ENCODE assay signal across 10 cellular contexts in the genomic region with DNA sequence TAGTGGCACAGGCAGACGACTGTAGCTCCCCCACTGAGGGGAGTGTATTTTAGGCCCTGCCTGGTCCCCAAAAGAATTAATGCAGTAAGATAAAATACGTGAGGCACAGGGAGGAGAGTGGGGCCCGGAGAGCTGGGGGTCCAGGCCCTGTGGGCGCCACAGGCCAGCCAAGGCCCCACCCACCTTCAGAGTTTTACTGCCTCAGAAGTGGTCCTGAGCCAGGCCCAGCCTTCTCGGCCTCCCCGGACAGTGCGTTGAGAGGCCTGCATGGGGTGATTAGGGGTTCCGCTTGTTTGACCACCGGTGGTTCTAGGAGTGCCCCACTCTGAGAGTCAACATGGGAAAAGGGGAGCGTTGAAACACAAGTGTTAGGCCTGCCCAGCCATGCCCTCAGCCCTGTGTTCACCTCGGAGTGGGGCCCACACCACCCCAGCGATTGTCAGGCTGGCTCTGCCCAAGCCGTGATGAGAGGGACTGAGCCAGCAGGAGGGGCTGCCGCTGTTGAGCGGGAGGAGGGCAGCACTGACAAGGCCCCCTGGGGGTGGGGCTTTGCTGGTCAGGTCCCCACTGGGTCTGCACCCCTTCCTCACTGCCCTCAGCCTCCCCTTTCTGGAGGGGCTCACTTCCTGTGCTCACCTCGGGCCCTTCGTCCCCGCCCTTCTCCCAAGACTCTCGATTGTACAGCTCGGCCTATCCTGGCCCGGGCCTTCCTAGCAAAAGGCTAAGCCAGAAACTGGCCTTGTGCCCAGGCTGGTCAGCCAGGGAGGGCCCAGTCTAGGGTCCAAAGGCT. TPM values are rescaled to one million over a fixed set of nuclear protein-coding genes. Genes with fewer than 3 reads are reported as not detected.
DNase-seq lines count a peak whose midpoint lies in the region; ATAC-seq and TF ChIP-seq lines count a peak whose summit lies in the region.
"Had no signal": no experiment of that assay in that cellular context is flagged by ENCODE, and none has a peak within 500 bp of the region (broad histone marks: within the 10 kb centered on the region; RNA-seq: fewer than 3 reads in every experiment).

No MANE protein-coding gene starts in this region.

- H3K36me3 Mint-ChIP-seq in HFFc6 (ENCODE audit: low read depth), result no peaks in the 10 kb centered on the region

- H3K4me3 Mint-ChIP-seq in HFFc6, result no peak overlapping the region
- H3K4me3 Mint-ChIP-seq: activated T-helper 1 cell treated with anti-CD3 and anti-CD28 coated beads, Interleukin-12 subunit alpha, Interleukin-12 subunit beta, Interleukin-2, Interleukin-4 antibody, amounts not matched to agents 30 ng/mL and 10 ng/mL and 1 ng/mL, durations not matched to agents 14 hours and 24 hours and 36 hours had no signal

- H3K27ac Mint-ChIP-seq in HFFc6, result peak overlapping the region; percentile 11; the same call in 1 of the 2 replicates
- H3K27ac Mint-ChIP-seq: activated T-helper 1 cell treated with anti-CD3 and anti-CD28 coated beads, Interleukin-12 subunit alpha, Interleukin-12 subunit beta, Interleukin-2, Interleukin-4 antibody, amounts not matched to agents 30 ng/mL and 10 ng/mL and 1 ng/mL, durations not matched to agents 14 hours and 24 hours and 36 hours had no signal

- H3K27me3 Mint-ChIP-seq in HFFc6 (ENCODE audit: insufficient read depth), result peaks cover 15% of the 10 kb centered on the region

- H3K4me3 ChIP-seq in coronary artery, result no peak overlapping the region

- peaks cover 27% of the 10 kb centered on the region for H3K4me1 Mint-ChIP-seq in HFFc6 (ENCODE audit: low read depth)

- DNase-seq in HFFc6 (no peak), coronary artery (ENCODE audit: low spot score) (peak; percentile 74), left lobe of liver (ENCODE audit: low spot score) (no peak), substantia nigra (lab: John Stamatoyannopoulos, UW) (peak in 11 of 49 donors; percentile 28 to 82 (median 50)), GM19240 (ENCODE audit: insufficient read length, low spot score) (no peak)
- DNase-seq in stimulated activated CD4-positive, alpha-beta T cell treated with anti-CD3 and anti-CD28 coated beads, Interleukin-4, amount 100 ng/mL, for 1 hour, result no peak

- H3K27ac ChIP-seq in coronary artery (peak overlapping the region; percentile 76 to 96), substantia nigra (ENCODE audit: low read depth, low read length, poor library complexity, severe bottlenecking) (peak overlapping the region; percentile 73)
- H3K27ac ChIP-seq: colonic mucosa had no signal

- H3K9me3 Mint-ChIP-seq in HFFc6, result no peaks in the 10 kb centered on the region
- H3K9me3 Mint-ChIP-seq: activated T-helper 1 cell treated with anti-CD3 and anti-CD28 coated beads, Interleukin-12 subunit alpha, Interleukin-12 subunit beta, Interleukin-2, Interleukin-4 antibody, amounts not matched to agents 30 ng/mL and 10 ng/mL and 1 ng/mL, durations not matched to agents 14 hours and 24 hours and 36 hours had no signal

- ATAC-seq in left lobe of liver (peak; percentile 46), HG03025 (IDR thresholded peaks at IDR 0.05; ENCODE audit: low FRiP score, unreplicated experiment) (no peak), HG02763 (IDR thresholded peaks at IDR 0.05; ENCODE audit: unreplicated experiment) (no peak)

- TF ChIP-seq CTCF in HFFc6 (IDR thresholded peaks at IDR 0.05) (no peak), coronary artery (IDR thresholded peaks at IDR 0.05) (no peak)

RNA-seq across cellular contexts. Expression of a gene that starts 4.8 kb away (rescaled TPM):
- 10 to 100 TPM; 16.6 to 31.3 (median 19.4) TPM for total RNA-seq in HFFc6 (2021; fragmentation: NEBNext Ultra II Directional; extraction: Animal tissue kit (Norgen Biotek cat#: 25700))
- total RNA-seq in left lobe of liver, result 10.2 TPM

RNA-seq across cellular contexts. Expression of a gene that starts 11.2 kb away (rescaled TPM):
- 10 to 100 TPM; 12.0 to 14.9 (median 13.4) TPM for total RNA-seq in HFFc6 (2021; fragmentation: NEBNext Ultra II Directional; extraction: Animal tissue kit (Norgen Biotek cat#: 25700))
- 6.0 TPM for total RNA-seq in left lobe of liver

RNA-seq across cellular contexts. Expression of a gene that starts 44.6 kb away (rescaled TPM):
- 10 to 100 TPM; 22.6 to 25.8 (median 23.6) TPM for total RNA-seq in HFFc6 (2021; fragmentation: NEBNext Ultra II Directional; extraction: Animal tissue kit (Norgen Biotek cat#: 25700))
- 7.5 TPM for total RNA-seq in left lobe of liver

RNA-seq across cellular contexts. Expression of a gene that starts 44.9 kb away (rescaled TPM):
- 10 to 100 TPM; 38.7 to 54.8 (median 46.9) TPM for total RNA-seq in HFFc6 (2021; fragmentation: NEBNext Ultra II Directional; extraction: Animal tissue kit (Norgen Biotek cat#: 25700))
- total RNA-seq in left lobe of liver, result 17.1 TPM
